Comparison of ENCODE assay signal across 8 cellular contexts in the genomic region with DNA sequence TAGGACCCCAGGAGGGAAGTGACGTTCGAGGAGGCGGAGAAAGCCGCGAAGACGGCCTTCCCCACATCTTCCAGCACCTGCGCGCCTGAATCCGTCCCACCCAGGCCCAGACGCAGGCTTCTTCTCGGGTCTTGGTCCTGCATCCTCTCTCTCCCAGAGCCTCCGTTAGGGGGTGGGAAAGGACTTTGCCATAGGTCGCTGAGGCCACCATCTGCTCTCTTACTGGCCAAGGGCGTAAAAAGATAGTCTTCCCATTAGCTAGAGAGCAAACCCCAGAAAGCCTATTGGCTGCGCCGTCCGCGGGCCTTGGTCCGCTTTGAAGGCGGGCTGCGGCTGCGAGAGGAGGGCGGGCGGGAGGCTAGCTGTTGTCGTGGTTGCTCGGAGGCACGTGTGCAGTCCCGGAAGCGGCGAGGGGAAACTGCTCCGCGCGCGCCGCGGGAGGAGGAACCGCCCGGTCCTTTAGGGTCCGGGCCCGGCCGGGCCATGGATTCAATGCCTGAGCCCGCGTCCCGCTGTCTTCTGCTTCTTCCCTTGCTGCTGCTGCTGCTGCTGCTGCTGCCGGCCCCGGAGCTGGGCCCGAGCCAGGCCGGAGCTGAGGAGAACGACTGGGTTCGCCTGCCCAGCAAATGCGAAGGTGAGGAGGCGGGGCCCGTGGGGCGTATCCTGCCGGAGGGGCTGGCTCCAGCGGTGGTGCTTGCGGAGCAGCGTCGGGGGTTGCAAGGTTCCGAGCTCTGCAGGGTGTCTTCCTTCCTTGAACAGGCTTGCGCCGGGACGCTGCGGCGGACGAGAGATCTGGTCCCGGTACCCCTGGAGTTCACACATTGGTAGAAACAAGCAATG. TPM values are rescaled to one million over a fixed set of nuclear protein-coding genes. Genes with fewer than 3 reads are reported as not detected.
DNase-seq lines count a peak whose midpoint lies in the region; ATAC-seq and TF ChIP-seq lines count a peak whose summit lies in the region.

Gene CNPY3 (plus strand): TSS at position 393 of the 840 bp plus-strand sequence. CDS start 91 bp downstream, at position 484.

- POLR2A ChIA-PET in Panc1 (lab: Charles Lee), result interaction anchor here (0.5 to 1.3 kb wide), 10 partner anchors 8 to 520 kb away, joined by 3 to 16 read pairs (median 6); no protein-coding TSS in a partner anchor

- peak within 1 kb of the TSS; percentile 87 for H3K9ac ChIP-seq in muscle layer of colon (ENCODE audit: low read length)

- H3K36me3 ChIP-seq in Panc1 (ENCODE audit: control insufficient read depth, insufficient read depth, low read length), result peaks cover 2% of the 10 kb centered on the region; the same call in 1 of the 2 replicates
- H3K36me3 ChIP-seq in esophagus (ENCODE audit: control insufficient read depth in 2 of 2, insufficient read depth in 2 of 2, low read length in 1 of 2), result peaks cover 0 to 1% of the 10 kb centered on the region in 2 donors
- peaks cover 5% of the 10 kb centered on the region for H3K36me3 ChIP-seq in muscle layer of colon (ENCODE audit: insufficient read depth, low read length)

- DNase-seq in DMS53 (lab: John Stamatoyannopoulos, UW) (peak; percentile 99), KG1 (lab: John Stamatoyannopoulos, UW) (peak; percentile 94), Panc1 (ENCODE audit: low read depth, low spot score) (peak; percentile 80)
- DNase-seq in activated T-cell treated with anti-CD3 and anti-CD28 coated beads, Interleukin-2, amount 50 U/mL, for 4 hours, result peak; percentile 84
- DNase-seq in stimulated activated CD8-positive, alpha-beta memory T cell treated with anti-CD3 and anti-CD28 coated beads, Interleukin-7, amount 100 ng/mL, for 24 hours (ENCODE audit: low read depth), result peak; percentile 88

- no peaks in the 10 kb centered on the region for H3K9me3 Mint-ChIP-seq in activated T-cell treated with anti-CD3 and anti-CD28 coated beads, Interleukin-2, amount 50 U/mL, for 4 hours

- in situ Hi-C loops in Panc1 (cut with HindIII; ENCODE audit: low pct_unique_long_range_greater_than_20kb, low sequenced_read_pairs), result no loop called here

- H3K27ac ChIP-seq in Panc1 (ENCODE audit: low read length) (peak within 1 kb of the TSS; percentile 98), esophagus (ENCODE audit: low read depth in 2 of 2, low read length in 1 of 2) (peak within 1 kb of the TSS; percentile 94 to 97), muscle layer of colon (ENCODE audit: low read depth, low read length) (peak within 1 kb of the TSS; percentile 90)

- peak within 1 kb of the TSS; percentile 90 for H3K4me3 Mint-ChIP-seq in activated T-cell treated with anti-CD3 and anti-CD28 coated beads, Interleukin-2, amount 50 U/mL, for 4 hours

- peaks cover 26% of the 10 kb centered on the region for H3K36me3 Mint-ChIP-seq in activated T-cell treated with anti-CD3 and anti-CD28 coated beads, Interleukin-2, amount 50 U/mL, for 4 hours (ENCODE audit: insufficient read depth)

- CTCF ChIA-PET in Panc1 (lab: Charles Lee), result interaction anchor here (0.6 to 0.7 kb wide), 4 partner anchors 35 to 440 kb away, joined by 4 to 9 read pairs (median 4); partner anchors contain the start of gene ZNF318

- no peaks in the 10 kb centered on the region for H3K27me3 ChIP-seq in Panc1 (ENCODE audit: control insufficient read depth, insufficient read depth, low read length)
- H3K27me3 ChIP-seq in esophagus (ENCODE audit: control insufficient read depth in 1 of 2, insufficient read depth in 2 of 2, low read length in 2 of 2), result no peaks in the 10 kb centered on the region
- peaks cover 0 to 6% of the 10 kb centered on the region in 2 donors for H3K27me3 ChIP-seq in muscle layer of colon (ENCODE audit: control insufficient read depth in 1 of 2, insufficient read depth in 2 of 2, low read length in 2 of 2)

- H3K9me3 ChIP-seq in Panc1 (ENCODE audit: control insufficient read depth, insufficient read depth, low read depth, low read length) (no peaks in the 10 kb centered on the region), esophagus (ENCODE audit: control insufficient read depth in 2 of 2, insufficient read depth in 1 of 2, low read depth in 1 of 2, low read length in 1 of 2) (no peaks in the 10 kb centered on the region), muscle layer of colon (ENCODE audit: low read length) (no peaks in the 10 kb centered on the region)

- H3K4me3 ChIP-seq in Panc1 (ENCODE audit: low read depth in 2 of 2, low read length in 2 of 2), result peak within 1 kb of the TSS; percentile 82 to 97
- peak within 1 kb of the TSS; percentile 67 to 78 for H3K4me3 ChIP-seq in esophagus (ENCODE audit: low read depth in 1 of 2, low read length in 2 of 2)
- H3K4me3 ChIP-seq in muscle layer of colon (ENCODE audit: low read depth in 1 of 2, low read length in 2 of 2), result peak within 1 kb of the TSS; percentile 61 to 86

- intact Hi-C loops in Panc1 (cut with micrococcal nuclease; ENCODE audit: unreplicated experiment), result no loop called here

- H3K27me3 Mint-ChIP-seq in activated T-cell treated with anti-CD3 and anti-CD28 coated beads, Interleukin-2, amount 50 U/mL, for 4 hours (ENCODE audit: low read depth), result no peaks in the 10 kb centered on the region

- WGBS in esophagus, 2 donors, result 0 to 1% methylated on average over 65 to 67 of the region's 67 CpGs

- no peak for TF ChIP-seq CTCF in Panc1 (IDR thresholded peaks at IDR 0.05)

- ATAC-seq in GM21723 (IDR thresholded peaks at IDR 0.05; ENCODE audit: unreplicated experiment), result peak; percentile 82
- ATAC-seq in Panc1, result peak; percentile 96
- ATAC-seq in activated T-cell treated with anti-CD3 and anti-CD28 coated beads, Interleukin-2, amount 50 U/mL, for 4 hours, result peak; percentile 86 to 87

- peaks cover 42% of the 10 kb centered on the region for H3K4me1 Mint-ChIP-seq in activated T-cell treated with anti-CD3 and anti-CD28 coated beads, Interleukin-2, amount 50 U/mL, for 4 hours (ENCODE audit: low read depth)

- TSS peak; percentile 89 for BruUV-seq in Panc1 (replicated peaks; lab: Mats Ljungman, UMichigan)

- peaks cover 9% of the 10 kb centered on the region; the same call in 1 of the 2 replicates for H3K4me1 ChIP-seq in Panc1 (ENCODE audit: control insufficient read depth, insufficient read depth, low read length)
- no peaks in the 10 kb centered on the region for H3K4me1 ChIP-seq in esophagus (ENCODE audit: control insufficient read depth in 2 of 2, insufficient read depth in 2 of 2, low read length in 1 of 2)
- peaks cover 16% of the 10 kb centered on the region for H3K4me1 ChIP-seq in muscle layer of colon (ENCODE audit: insufficient read depth, low read length)

RNA-seq across cellular contexts. Expression of gene CNPY3, which starts in this region (rescaled TPM):
- total RNA-seq in Panc1 (2021; ENCODE audit: unreplicated experiment), result 72.8 TPM
- 110 TPM for polyA plus RNA-seq in Panc1 (2012; ENCODE audit: insufficient read length)
- total RNA-seq in activated T-cell treated with anti-CD3 and anti-CD28 coated beads, Interleukin-2, amount 50 U/mL, for 4 hours, result 10 to 100 TPM; 41.9 to 46.6 (median 42.4) TPM
- polyA plus RNA-seq in esophagus, result 10 to 100 TPM; 14.2 to 15.1 TPM

Comparison
In these comparisons a context has a peak if more than half of its experiments do, and no peak if none do; other contexts are left out.
1. Peak in every context shown above with its lines: DNase-seq, ATAC-seq, H3K4me3 ChIP-seq and H3K27ac ChIP-seq.